ENCODE assay signal across 8 cellular contexts in genomic region chr13:80339841-80340642, GRCh38. TPM values are rescaled to one million over a fixed set of nuclear protein-coding genes. Genes with fewer than 3 reads are reported as not detected.
A peak's percentile ranks its signal among the peaks of the same experiment; 100 is the strongest.
DNase-seq lines count a peak whose midpoint lies in the region; ATAC-seq and TF ChIP-seq lines count a peak whose summit lies in the region.

No MANE protein-coding gene starts in this region.

- intact Hi-C loops in esophagus muscularis mucosa (cut with DNase I) = loop anchor here (10.0 kb wide), 2 partner anchors 665 to 935 kb away; partner anchors contain the start of gene RBM26

- TF ChIP-seq POLR2A in esophagus muscularis mucosa (IDR thresholded peaks at IDR 0.05; ENCODE audit: low read depth) = no peak

- H3K4me1 ChIP-seq in HUES64 (ENCODE audit: insufficient read depth, low read length) = peaks cover 41% of the 10 kb centered on the region
- H3K4me1 ChIP-seq in esophagus muscularis mucosa = peaks cover 21 to 42% (median 36%) of the 10 kb centered on the region in 4 donors
- H3K4me1 ChIP-seq in muscle layer of duodenum (ENCODE audit: control insufficient read depth in 1 of 2, insufficient read depth in 2 of 2, low read length in 2 of 2) = peaks cover 0 to 4% of the 10 kb centered on the region in 2 donors

- H3K4me3 ChIP-seq in HUES64 (ENCODE audit: low read length) = peak overlapping the region; percentile 99
- peak overlapping the region; percentile 79 to 96 (median 88) for H3K4me3 ChIP-seq in esophagus muscularis mucosa
- H3K4me3 ChIP-seq in muscle layer of duodenum (ENCODE audit: low read depth in 1 of 2, low read length in 2 of 2) = peak overlapping the region; percentile 79 to 99

- H3K9me3 ChIP-seq in HUES64 (ENCODE audit: insufficient read depth, low read depth, low read length) = no peaks in the 10 kb centered on the region
- no peaks in the 10 kb centered on the region for H3K9me3 ChIP-seq in esophagus muscularis mucosa
- H3K9me3 ChIP-seq in muscle layer of duodenum (ENCODE audit: control insufficient read depth in 1 of 2, low read length in 2 of 2) = no peaks in the 10 kb centered on the region

- under 1% methylated on average over 63 of the region's 63 CpGs for WGBS in HUES64
- WGBS in esophagus muscularis mucosa = 0% methylated on average over 30 of the region's 63 CpGs

- peaks cover 37% of the 10 kb centered on the region for H3K36me3 ChIP-seq in HUES64 (ENCODE audit: insufficient read depth, low read length)
- peaks cover 8 to 25% (median 13%) of the 10 kb centered on the region in 4 donors for H3K36me3 ChIP-seq in esophagus muscularis mucosa
- H3K36me3 ChIP-seq in muscle layer of duodenum (ENCODE audit: control insufficient read depth in 1 of 2, insufficient read depth in 2 of 2, low read length in 2 of 2) = peaks cover 6 to 9% of the 10 kb centered on the region in 2 donors

- DNase-seq in activated CD4-positive, alpha-beta T cell treated with anti-CD3 and anti-CD28 coated beads, Interleukin-2, amount 50 U/mL, for 48 hours = peak; percentile 10 to 13
- DNase-seq in activated CD4-positive, alpha-beta T cell treated with anti-CD3 and anti-CD28 coated beads for 4 hours = no peak
- DNase-seq in esophagus muscularis mucosa (ENCODE audit: extremely low spot score) (no peak), HuH-7.5 (ENCODE audit: low spot score) (no peak)

- no peak for ATAC-seq in HG02588 (IDR thresholded peaks at IDR 0.05; ENCODE audit: unreplicated experiment)

- H3K27me3 ChIP-seq in HUES64 (ENCODE audit: insufficient read depth, low read length) (peaks cover 9% of the 10 kb centered on the region), esophagus muscularis mucosa (no peaks in the 10 kb centered on the region), muscle layer of duodenum (ENCODE audit: low read depth, low read length) (no peaks in the 10 kb centered on the region)

- TF ChIP-seq CTCF in VCaP (conservative IDR thresholded peaks at IDR 0.05) (no peak), esophagus muscularis mucosa (IDR thresholded peaks at IDR 0.05) (no peak)

- no peak for TF ChIP-seq EP300 in esophagus muscularis mucosa (IDR thresholded peaks at IDR 0.05)

- H3K27ac ChIP-seq in HUES64 (ENCODE audit: low read depth, low read length) (peak overlapping the region; percentile 100), VCaP (peak overlapping the region; percentile 88), esophagus muscularis mucosa (replicated peaks in 1 of 4) (peak overlapping the region; percentile 89 to 94 (median 91)), muscle layer of duodenum (ENCODE audit: low read length) (peak overlapping the region; percentile 98)

- peak overlapping the region; percentile 99 for H3K9ac ChIP-seq in HUES64 (ENCODE audit: low read depth, low read length)

RNA-seq across cellular contexts. Expression of gene SPRY2, which starts 0.9 kb away (rescaled TPM):
- 68.7 TPM for polyA plus RNA-seq in HUES64 (2013, experiment 1 of 2)
- polyA plus RNA-seq in HUES64 (2013, experiment 2 of 2) = 98.0 TPM
- total RNA-seq in esophagus muscularis mucosa = 10 to 100 TPM; 44.3 to 46.1 (median 44.7) TPM

Comparison
In these comparisons a context has a peak if more than half of its experiments do, and no peak if none do; other contexts are left out.
1. DNase-seq: peak in activated CD4-positive, alpha-beta T cell treated with anti-CD3 and anti-CD28 coated beads, Interleukin-2, amount 50 U/mL, for 48 hours (2 of 2); none in activated CD4-positive, alpha-beta T cell treated with anti-CD3 and anti-CD28 coated beads for 4 hours (0 of 2), esophagus muscularis mucosa (single experiment) and HuH-7.5 (single experiment).
2. Peak in every context shown above with its lines, with median percentiles within 50 percentile points of each other: H3K27ac ChIP-seq and H3K4me3 ChIP-seq.